11 cellular contexts compared by ENCODE assay signal in the genomic region with DNA sequence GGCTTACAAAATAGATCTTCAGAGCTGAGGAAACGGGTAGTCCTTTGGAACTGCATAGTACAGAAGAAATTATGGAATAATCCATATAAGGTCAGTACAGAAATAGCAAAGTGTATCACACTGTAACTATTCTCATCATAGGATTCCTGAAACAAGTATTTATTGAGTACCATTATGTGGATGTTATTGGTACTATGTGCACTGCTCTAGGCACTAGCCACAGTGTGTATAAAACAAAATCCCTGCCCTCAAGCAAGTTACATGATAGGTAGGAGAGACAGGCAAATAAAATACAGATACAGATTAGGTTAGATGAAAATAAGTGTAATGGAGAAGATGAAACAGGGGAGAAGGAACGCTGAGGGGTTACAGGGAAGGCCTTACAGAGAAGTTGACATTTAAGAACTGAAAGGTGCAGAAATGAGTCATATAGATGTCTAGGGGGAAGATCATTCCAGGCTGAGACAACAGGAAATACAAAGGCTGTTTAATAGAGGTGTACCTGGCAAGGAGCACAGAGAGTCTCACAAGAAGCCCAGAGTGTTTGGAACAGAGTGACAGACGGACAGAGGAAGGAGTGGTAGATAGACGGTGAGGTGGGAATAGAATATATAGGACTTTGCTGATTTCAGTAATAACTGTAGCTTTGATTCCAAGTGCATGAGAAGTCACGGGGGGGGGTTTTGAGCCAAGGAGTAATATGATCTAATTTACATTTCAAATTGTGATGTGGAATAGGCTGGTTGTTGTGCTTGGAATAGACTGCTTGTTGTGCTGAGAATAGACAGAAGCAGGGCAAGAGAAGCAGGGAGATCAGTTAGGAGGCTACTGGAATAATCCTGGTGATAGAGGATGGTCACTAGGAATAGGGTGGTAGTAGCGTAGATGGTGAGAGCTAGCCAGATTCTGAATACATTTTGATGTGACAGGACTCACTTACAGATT. TPM values are rescaled to one million over a fixed set of nuclear protein-coding genes. Genes with fewer than 3 reads are reported as not detected.
DNase-seq lines count a peak whose midpoint lies in the region; ATAC-seq and TF ChIP-seq lines count a peak whose summit lies in the region.
"Had no signal": no experiment of that assay in that cellular context is flagged by ENCODE, and none has a peak within 500 bp of the region (broad histone marks: within the 10 kb centered on the region; RNA-seq: fewer than 3 reads in every experiment).

No MANE protein-coding gene starts in this region.

- no peaks in the 10 kb centered on the region for H3K79me2 ChIP-seq in osteoblast (ENCODE audit: insufficient read depth, low read length)

- peaks cover 19% of the 10 kb centered on the region for H3K4me1 Mint-ChIP-seq in activated naive CD8-positive, alpha-beta T cell treated with anti-CD3 and anti-CD28 coated beads for 36 hours

- no peaks in the 10 kb centered on the region for H3K27me3 Mint-ChIP-seq in activated naive CD8-positive, alpha-beta T cell treated with anti-CD3 and anti-CD28 coated beads for 36 hours

- H3K4me1 ChIP-seq in osteoblast (ENCODE audit: insufficient read depth, low read length), result peaks cover 39% of the 10 kb centered on the region

- H4K20me1 ChIP-seq in osteoblast (ENCODE audit: insufficient read depth, low read length), result no peaks in the 10 kb centered on the region

- no peak for TF ChIP-seq CTCF in osteoblast (IDR thresholded peaks at IDR 0.05; ENCODE audit: extremely low read depth, low read depth, low read length)

- peaks cover 46% of the 10 kb centered on the region for H3K36me3 ChIP-seq in osteoblast (ENCODE audit: insufficient read depth, low read length)

- peak overlapping the region; percentile 59 for H3K4me2 ChIP-seq in osteoblast (ENCODE audit: insufficient read depth, low read length)

- DNase-seq in activated naive CD8-positive, alpha-beta T cell treated with anti-CD3 and anti-CD28 coated beads for 36 hours, result no peak
- DNase-seq in osteoblast (ENCODE audit: insufficient read length, low spot score, missing footprints) (peak; percentile 58), NCI-H2029 (lab: John Stamatoyannopoulos, UW) (no peak), T1000 (lab: John Stamatoyannopoulos, UW) (no peak), NCI-H748 (lab: John Stamatoyannopoulos, UW; ENCODE audit: unreplicated experiment) (no peak), kidney glomerular epithelial cell (lab: John Stamatoyannopoulos, UW) (no peak)
- DNase-seq: activated gamma-delta T cell treated with Interleukin-2 at 50 U/mL for 16 hours, NCI-H2171 had no signal

- peak overlapping the region; percentile 43 for H3K4me3 Mint-ChIP-seq in activated naive CD8-positive, alpha-beta T cell treated with anti-CD3 and anti-CD28 coated beads for 36 hours

- peaks cover 20% of the 10 kb centered on the region for H3K36me3 Mint-ChIP-seq in activated naive CD8-positive, alpha-beta T cell treated with anti-CD3 and anti-CD28 coated beads for 36 hours

- ATAC-seq in GM18858 (IDR thresholded peaks at IDR 0.05; ENCODE audit: unreplicated experiment) (peak; percentile 91), HG02884 (IDR thresholded peaks at IDR 0.05; ENCODE audit: unreplicated experiment) (peak; percentile 91)

- H3K4me3 ChIP-seq in osteoblast (ENCODE audit: insufficient read depth, low read length), result no peak overlapping the region
- H3K4me3 ChIP-seq: lung had no signal

- H2AFZ ChIP-seq in osteoblast (ENCODE audit: low read length), result no peak overlapping the region

- no peaks in the 10 kb centered on the region for H3K9me3 ChIP-seq in osteoblast (ENCODE audit: low read depth, low read length)

- no peaks in the 10 kb centered on the region for H3K27me3 ChIP-seq in osteoblast (ENCODE audit: insufficient read depth, low read length)

- no peaks in the 10 kb centered on the region for H3K9me3 Mint-ChIP-seq in activated naive CD8-positive, alpha-beta T cell treated with anti-CD3 and anti-CD28 coated beads for 36 hours

- H3K27ac ChIP-seq in osteoblast (ENCODE audit: low read depth, low read length), result peak overlapping the region; percentile 58

- H3K27ac Mint-ChIP-seq in activated naive CD8-positive, alpha-beta T cell treated with anti-CD3 and anti-CD28 coated beads for 36 hours, result peak overlapping the region; percentile 52

RNA-seq across cellular contexts. Expression of a gene that starts 13.7 kb away (rescaled TPM):
- total RNA-seq in activated naive CD8-positive, alpha-beta T cell treated with anti-CD3 and anti-CD28 coated beads for 36 hours, result 10 to 100 TPM; 17.8 to 18.0 TPM
- total RNA-seq in osteoblast, result 27.4 and 29.3 TPM in 2 replicates

RNA-seq across cellular contexts. Expression of a gene that starts 41.2 kb away (rescaled TPM):
- not detected for total RNA-seq in activated naive CD8-positive, alpha-beta T cell treated with anti-CD3 and anti-CD28 coated beads for 36 hours
- not detected in 2 replicates for total RNA-seq in osteoblast
